In genomic region chr16:55664786-55665407, GRCh38 we compare ENCODE assay signal across 26 cellular contexts. TPM values are rescaled to one million over a fixed set of nuclear protein-coding genes. Genes with fewer than 3 reads are reported as not detected.
DNase-seq lines count a peak whose midpoint lies in the region; ATAC-seq, FAIRE-seq and TF ChIP-seq lines count a peak whose summit lies in the region.
"Had no signal": no experiment of that assay in that cellular context is flagged by ENCODE, and none has a peak within 500 bp of the region (broad histone marks: within the 10 kb centered on the region; RNA-seq: fewer than 3 reads in every experiment).

No MANE protein-coding gene starts in this region.

- TF ChIP-seq CTCF in HepG2 (CRISPR knock-in tag; IDR thresholded peaks at IDR 0.05) = no peak
- TF ChIP-seq CTCF in right lobe of liver (IDR thresholded peaks at IDR 0.05) = no peak
- TF ChIP-seq CTCF in keratinocyte (optimal IDR thresholded peaks at IDR 0.05 in 1 of 3, IDR thresholded peaks at IDR 0.05 in 1 of 3, conservative IDR thresholded peaks at IDR 0.05 in 1 of 3; ENCODE audit: extremely low read depth in 1 of 3, insufficient read depth in 2 of 3, low read length in 3 of 3) = no peak
- TF ChIP-seq CTCF in smooth muscle cell (IDR thresholded peaks at IDR 0.05; ENCODE audit: borderline replicate concordance, insufficient read depth, poor library complexity, severe bottlenecking) = no peak

- H3K79me2 ChIP-seq in HepG2 (ENCODE audit: insufficient read depth, low read length) (no peaks in the 10 kb centered on the region), keratinocyte (ENCODE audit: control insufficient read depth, insufficient read depth, low read length) (no peaks in the 10 kb centered on the region), smooth muscle cell (ENCODE audit: low read depth) (no peaks in the 10 kb centered on the region)

- H3F3A ChIP-seq in smooth muscle cell (ENCODE audit: low read depth) = no peaks in the 10 kb centered on the region

- H3K36me3 ChIP-seq in HepG2 (replicated peaks in 1 of 2; ENCODE audit: control insufficient read depth in 1 of 2, insufficient read depth in 2 of 2, low read length in 2 of 2) = no peaks in the 10 kb centered on the region
- H3K36me3 ChIP-seq in right lobe of liver = no peaks in the 10 kb centered on the region
- H3K36me3 ChIP-seq in keratinocyte (ENCODE audit: control insufficient read depth in 2 of 2, extremely low read depth in 1 of 2, insufficient read depth in 2 of 2, low read length in 2 of 2) = no peaks in the 10 kb centered on the region
- H3K36me3 ChIP-seq in smooth muscle cell (ENCODE audit: low read depth) = no peaks in the 10 kb centered on the region
- H3K36me3 ChIP-seq: HAP-1 had no signal

- FAIRE-seq in HepG2 (lab: Jason Lieb, UNC) = peak; percentile 39
- no peak for FAIRE-seq in keratinocyte (lab: Jason Lieb, UNC)
- FAIRE-seq: GM12891, GM18507, GM19239, H54 had no signal

- dilution Hi-C loops in keratinocyte (cut with MboI; ENCODE audit: extremely low pct_ligation_motif_present, low sequenced_read_pairs) = no loop called here

- peaks cover 2% of the 10 kb centered on the region for H3K9me1 ChIP-seq in keratinocyte (ENCODE audit: control insufficient read depth, extremely low read depth, insufficient read depth, low read length)

- H3K4me3 ChIP-seq in HepG2 (replicated peaks in 1 of 3; ENCODE audit: insufficient read depth in 1 of 3, low read depth in 2 of 3, low read length in 3 of 3) (no peak overlapping the region), right lobe of liver (no peak overlapping the region), keratinocyte (ENCODE audit: control insufficient read depth in 2 of 3, extremely low read depth in 1 of 3, insufficient read depth in 2 of 3, low read depth in 1 of 3, low read length in 3 of 3) (no peak overlapping the region), smooth muscle cell (no peak overlapping the region)
- H3K4me3 ChIP-seq: GM23338, HAP-1 had no signal

- peak overlapping the region; percentile 4 for H3K27ac ChIP-seq in HepG2 (ENCODE audit: extremely low read length, insufficient read depth, low read length)
- no peak overlapping the region for H3K27ac ChIP-seq in right lobe of liver
- H3K27ac ChIP-seq in keratinocyte (ENCODE audit: control insufficient read depth, insufficient read depth, low read length) = peak overlapping the region; percentile 66
- peak overlapping the region; percentile 65 for H3K27ac ChIP-seq in smooth muscle cell (ENCODE audit: low read depth)

- H4K20me1 ChIP-seq in HepG2 (ENCODE audit: insufficient read depth, low read length) (no peaks in the 10 kb centered on the region), keratinocyte (ENCODE audit: control insufficient read depth, extremely low read depth, insufficient read depth, low read length) (peaks cover 3% of the 10 kb centered on the region), smooth muscle cell (ENCODE audit: low read depth) (no peaks in the 10 kb centered on the region)

- H3K9ac ChIP-seq in HepG2 (ENCODE audit: insufficient read depth, low read depth, low read length) (no peak overlapping the region), keratinocyte (ENCODE audit: control insufficient read depth, extremely low read depth, insufficient read depth, low read length) (no peak overlapping the region), smooth muscle cell (ENCODE audit: low read depth) (no peak overlapping the region)

- peak; percentile 78 for DNase-seq in HepG2 (ENCODE audit: low spot score)
- DNase-seq in right lobe of liver = no peak
- peak; percentile 24 for DNase-seq in SW480 (ENCODE audit: low spot score)
- no peak for DNase-seq in keratinocyte (ENCODE audit: low read depth, low spot score)
- DNase-seq in smooth muscle cell (lab: John Stamatoyannopoulos, UW; ENCODE audit: unreplicated experiment) = no peak
- DNase-seq in NCI-H510A treated with DMSO at 0.1 percent for 48 hours (lab: John Stamatoyannopoulos, UW) = no peak
- DNase-seq: C1 segment of cervical spinal cord; Calu3; CD4-positive, alpha-beta memory T cell; COR-L47; DMS53; DMS79 treated with DMSO at 0.1 percent for 48 hours; GF-D8; HFFc6 had no signal

- H3K4me2 ChIP-seq in HepG2 (ENCODE audit: low read depth, low read length) (peak overlapping the region; percentile 48), keratinocyte (ENCODE audit: control insufficient read depth, extremely low read depth, insufficient read depth, low read depth, low read length) (no peak overlapping the region), smooth muscle cell (no peak overlapping the region)
- H3K4me2 ChIP-seq: GM23338 had no signal

- BruUV-seq in HepG2 (replicated peaks; lab: Mats Ljungman, UMichigan) = no TSS peak

- H3K27me3 ChIP-seq in HepG2 (ENCODE audit: control insufficient read depth in 1 of 2, insufficient read depth in 2 of 2, low read length in 2 of 2) (no peaks in the 10 kb centered on the region), right lobe of liver (no peaks in the 10 kb centered on the region), keratinocyte (ENCODE audit: control insufficient read depth, extremely low read depth, insufficient read depth, low read length) (no peaks in the 10 kb centered on the region), smooth muscle cell (ENCODE audit: low read depth) (peaks cover 6% of the 10 kb centered on the region)

- in situ Hi-C loops in HepG2 (cut with HindIII; ENCODE audit: extremely low pct_ligation_motif_present, low pct_unique_long_range_greater_than_20kb) = no loop called here

- TF ChIP-seq POLR2A in HepG2 (IDR thresholded peaks at IDR 0.05; ENCODE audit: insufficient read depth in 1 of 2, low read depth in 2 of 2, low read length in 2 of 2) = no peak
- no peak for TF ChIP-seq POLR2A in right lobe of liver (IDR thresholded peaks at IDR 0.05)

- no peak overlapping the region for H2AFZ ChIP-seq in HepG2 (ENCODE audit: low read length)
- H2AFZ ChIP-seq in keratinocyte (ENCODE audit: control insufficient read depth, low read length) = no peak overlapping the region
- H2AFZ ChIP-seq in smooth muscle cell (ENCODE audit: low read depth) = no peak overlapping the region
- H2AFZ ChIP-seq: GM23338 had no signal

- peaks cover 70% of the 10 kb centered on the region for H3K4me1 ChIP-seq in HepG2 (ENCODE audit: insufficient read depth, low read length)
- H3K4me1 ChIP-seq in right lobe of liver = no peaks in the 10 kb centered on the region
- H3K4me1 ChIP-seq in keratinocyte (ENCODE audit: control insufficient read depth, extremely low read depth, insufficient read depth, low read length) = peaks cover 74% of the 10 kb centered on the region
- no peaks in the 10 kb centered on the region for H3K4me1 ChIP-seq in smooth muscle cell (ENCODE audit: low read depth)
- H3K4me1 ChIP-seq: HAP-1 had no signal

- no peak for TF ChIP-seq RAD21 in HepG2 (CRISPR knock-in tag; IDR thresholded peaks at IDR 0.05)

- intact Hi-C loops in HepG2 (cut with micrococcal nuclease; ENCODE audit: unreplicated experiment) = no loop called here
- intact Hi-C loops in right lobe of liver (cut with DNase I) = no loop called here

- 44% methylated on average over 7 of the region's 7 CpGs for WGBS in HepG2 (ENCODE audit: low lambda C conversion rate)
- 71% methylated on average over 1 of the region's 7 CpGs for whole genome bisulfite sequencing in right lobe of liver (ENCODE audit: insufficient coverage, low coverage, low lambda C conversion rate, missing lambda C conversion rate)
- 82% methylated on average over 7 of the region's 7 CpGs for WGBS in smooth muscle cell (ENCODE audit: low lambda C conversion rate)

- POLR2A ChIA-PET in HepG2 (lab: Yijun Ruan, JAX) = interaction anchor here (0.5 to 1.4 kb wide), 4 partner anchors 12 to 1331 kb away, joined by 3 to 4 read pairs (median 3); no protein-coding TSS in a partner anchor

- ATAC-seq in HepG2 (peak; percentile 79), right lobe of liver (no peak), GM21529 (IDR thresholded peaks at IDR 0.05; ENCODE audit: unreplicated experiment) (no peak), HG03108 (IDR thresholded peaks at IDR 0.05; ENCODE audit: unreplicated experiment) (no peak)
- ATAC-seq: GM23338 had no signal

- CTCF ChIA-PET in HepG2 (lab: Yijun Ruan, JAX; ENCODE audit: low intra/inter-chr PET ratio, low total read pairs) = no interaction called here

- peak in 1 of 2 experiments; percentile 31; a peak in 1 of 4 replicates for TF ChIP-seq EP300 in HepG2 (IDR thresholded peaks at IDR 0.05; ENCODE audit: low read depth in 2 of 2, low read length in 2 of 2)
- no peak for TF ChIP-seq EP300 in HepG2 (CRISPR knock-in tag; IDR thresholded peaks at IDR 0.05; ENCODE audit: borderline replicate concordance)

- H3K9me3 ChIP-seq in HepG2 (ENCODE audit: low read length) (peaks cover 10% of the 10 kb centered on the region; the same call in 1 of the 2 replicates), right lobe of liver (no peaks in the 10 kb centered on the region), keratinocyte (ENCODE audit: control insufficient read depth, low read depth, low read length) (no peaks in the 10 kb centered on the region), smooth muscle cell (replicated peaks; ENCODE audit: low read depth) (no peaks in the 10 kb centered on the region)
- H3K9me3 ChIP-seq: HAP-1 had no signal

RNA-seq across cellular contexts. Expression of gene SLC6A2, which starts 9.1 kb away (rescaled TPM):
- total RNA-seq in HepG2 (2016; rRNA removed; fragmentation: Illumina TruSeq; extraction: Trizol) = 0.65 and 0.66 TPM in 2 replicates
- total RNA-seq in HepG2 (2016; cell fraction: cytosol; rRNA removed; fragmentation: Illumina TruSeq; extraction: Trizol; ENCODE audit: low read depth) = 0.18 and 0.20 TPM in 2 replicates
- 0.34 and 1.00 TPM in 2 replicates for total RNA-seq in HepG2 (2016; cell fraction: insoluble cytoplasmic fraction; rRNA removed; fragmentation: Illumina TruSeq; extraction: Trizol)
- 0.19 and 0.59 TPM in 2 replicates for total RNA-seq in HepG2 (2016; cell fraction: membrane; rRNA removed; fragmentation: Illumina TruSeq; extraction: Trizol)
- total RNA-seq in HepG2 (2016; cell fraction: nucleus; rRNA removed; fragmentation: Illumina TruSeq; extraction: Trizol) = 1.0 and 2.1 TPM in 2 replicates
- polyA plus RNA-seq in HepG2 (2011; rRNA removed) = 0.37 and 0.62 TPM in 2 replicates
- polyA plus RNA-seq in HepG2 (2011; cell fraction: cytosol; rRNA removed) = 0.21 and 0.26 TPM in 2 replicates
- polyA plus RNA-seq in HepG2 (2011; cell fraction: nucleus; rRNA removed) = 2.4 and 2.6 TPM in 2 replicates
- polyA plus RNA-seq in HepG2 (2012) = 0.21 and 0.43 TPM in 2 replicates
- polyA plus RNA-seq in HepG2 (2016; cell fraction: cytosol; fragmentation: Illumina TruSeq; extraction: Trizol; ENCODE audit: low read depth) = 0.05 and 0.15 TPM in 2 replicates
- 0.37 and 0.40 TPM in 2 replicates for polyA plus RNA-seq in HepG2 (2016; cell fraction: insoluble cytoplasmic fraction; fragmentation: Illumina TruSeq; extraction: Trizol; ENCODE audit: low read depth)
- polyA plus RNA-seq in HepG2 (2016; cell fraction: membrane; fragmentation: Illumina TruSeq; extraction: Trizol; ENCODE audit: low read depth) = 0.27 and 0.29 TPM in 2 replicates
- 1.8 and 2.2 TPM in 2 replicates for polyA plus RNA-seq in HepG2 (2016; cell fraction: nucleus; fragmentation: Illumina TruSeq; extraction: Trizol; ENCODE audit: insufficient read depth, low read depth)
- 0.64 TPM in 1 of 2 replicates, not detected in the other for polyA minus RNA-seq in HepG2 (2011; rRNA and poly(A)+ RNA removed; ENCODE audit: low replicate concordance)
- polyA minus RNA-seq in HepG2 (2011; cell fraction: cytosol; rRNA and poly(A)+ RNA removed) = 0.18 TPM in 1 of 2 replicates, not detected in the other
- polyA minus RNA-seq in HepG2 (2011; cell fraction: nucleus; rRNA and poly(A)+ RNA removed) = 0.26 and 0.62 TPM in 2 replicates
- 1 to 10 TPM in 1 of 6 experiments, under 1 TPM in 2, not detected in 3; 0.37 to 2.9 (median 0.37) TPM for total RNA-seq in right lobe of liver
- polyA plus RNA-seq in keratinocyte = 0.10 to 0.97 TPM (median 0.20 TPM) in 3 replicates
- polyA plus RNA-seq in keratinocyte (2011; ENCODE audit: low read depth) = not detected
- 0.19 and 0.27 TPM in 2 replicates for polyA plus RNA-seq in keratinocyte (2011; cell fraction: cytosol; rRNA removed)
- polyA plus RNA-seq in keratinocyte (2011; cell fraction: nucleus; rRNA removed) = 0.87 and 0.93 TPM in 2 replicates
- polyA plus RNA-seq in keratinocyte (2012; ENCODE audit: low replicate concordance) = 0.19 and 0.34 TPM in 2 replicates
- 0.35 to 2.0 TPM in 2 of 3 replicates, not detected in the other for polyA minus RNA-seq in keratinocyte
- not detected for polyA minus RNA-seq in keratinocyte (2011; cell fraction: cytosol; rRNA and poly(A)+ RNA removed)
- 0.78 and 0.95 TPM in 2 replicates for polyA minus RNA-seq in keratinocyte (2011; cell fraction: nucleus; rRNA and poly(A)+ RNA removed)
- 0.22 and 1.2 TPM in 2 replicates for total RNA-seq in smooth muscle cell
- polyA plus RNA-seq in smooth muscle cell = 0.33 TPM in 1 of 2 replicates, not detected in the other
- total RNA-seq: A673; Calu3; CD4-positive, alpha-beta memory T cell; Daoy; G401; HFFc6 had no signal
- polyA plus RNA-seq: BJ; CD4-positive, alpha-beta memory T cell had no signal

Comparison
In these comparisons a context has a peak if more than half of its experiments do, and no peak if none do; other contexts are left out.
1. DNase-seq: peak in HepG2 (single experiment) and SW480 (single experiment); none in right lobe of liver (0 of 3), keratinocyte (single experiment), smooth muscle cell (single experiment) and NCI-H510A treated with DMSO at 0.1 percent for 48 hours (single experiment).
2. H3K27ac ChIP-seq: peak in HepG2 (single experiment), keratinocyte (single experiment) and smooth muscle cell (single experiment); none in right lobe of liver (0 of 3).